In genomic region chr12:2343672-2344071, GRCh38 we compare ENCODE assay signal across 30 cellular contexts.
DNase-seq lines count a peak whose midpoint lies in the region; ATAC-seq and TF ChIP-seq lines count a peak whose summit lies in the region.
"Had no signal": no experiment of that assay in that cellular context is flagged by ENCODE, and none has a peak within 500 bp of the region (broad histone marks: within the 10 kb centered on the region; RNA-seq: fewer than 3 reads in every experiment).

No MANE protein-coding gene starts in this region.

- intact Hi-C loops in breast epithelium (cut with DNase I; ENCODE audit: low total_unique reads), result no loop called here

- H3K36me3 ChIP-seq in breast epithelium, result no peaks in the 10 kb centered on the region
- H3K36me3 ChIP-seq: MG63, prostate gland, upper lobe of left lung had no signal

- DNase-seq in NCI-H82 (lab: John Stamatoyannopoulos, UW) (peak; percentile 27), NCI-H82 treated with DMSO at 0.1 percent for 48 hours (lab: John Stamatoyannopoulos, UW; ENCODE audit: unreplicated experiment) (no peak), coronary artery (ENCODE audit: low spot score) (peak; percentile 12), neural crest cell (ENCODE audit: low read depth, low spot score) (no peak), breast epithelium (ENCODE audit: low spot score in 2 of 2) (no peak), NK-92 (lab: John Stamatoyannopoulos, UW; ENCODE audit: unreplicated experiment) (no peak)
- no peak for DNase-seq in activated CD4-positive, CD25-positive, alpha-beta regulatory T cell (lab: John Stamatoyannopoulos, UW)
- DNase-seq: activated CD4-positive, alpha-beta T cell treated with anti-CD3 and anti-CD28 coated beads for 36 hours; anterior cingulate cortex; CD4-positive, CD25-positive, alpha-beta regulatory T cell; DND-41; effector CD8-positive, alpha-beta T cell; glutamatergic neuron; MG63; NCI-H1105; NCI-H187; NCI-H524; nucleus accumbens; stimulated activated CD4-positive, alpha-beta T cell treated with anti-CD3 and anti-CD28 coated beads, Interleukin-15, amount 100 ng/mL, for 24 hours; stimulated activated CD4-positive, alpha-beta T cell treated with anti-CD3 and anti-CD28 coated beads, Interleukin-4, amount 100 ng/mL, for 4 hours had no signal

- no peak overlapping the region for H3K4me3 Mint-ChIP-seq in neural crest cell
- H3K4me3 Mint-ChIP-seq: activated CD4-positive, alpha-beta T cell treated with anti-CD3 and anti-CD28 coated beads for 36 hours; activated T-helper 17 cell treated with anti-CD3 and anti-CD28 coated beads, Interleukin-2, amount 50 U/mL, for 72 hours; CD4-positive, CD25-positive, alpha-beta regulatory T cell; T-helper 2 cell treated with Interferon-gamma antibody and Interleukin-4, amounts not matched to agents 5 μg/mL and 100 μg/mL, for 36 hours had no signal

- H3K27me3 Mint-ChIP-seq in neural crest cell (ENCODE audit: low read depth), result no peaks in the 10 kb centered on the region
- H3K27me3 Mint-ChIP-seq: activated CD4-positive, alpha-beta T cell treated with anti-CD3 and anti-CD28 coated beads for 36 hours had no signal

- H3K4me3 ChIP-seq in coronary artery (no peak overlapping the region), breast epithelium (no peak overlapping the region)
- H3K4me3 ChIP-seq: MG63, prostate gland, upper lobe of left lung had no signal

- peak overlapping the region; percentile 9 for H3K27ac Mint-ChIP-seq in neural crest cell (ENCODE audit: unreplicated experiment)
- H3K27ac Mint-ChIP-seq: activated CD4-positive, alpha-beta T cell treated with anti-CD3 and anti-CD28 coated beads for 36 hours; activated naive CD4-positive, alpha-beta T cell treated with anti-CD3 and anti-CD28 coated beads, Interleukin-2, amount 50 U/mL, for 72 hours; activated T-helper 17 cell treated with anti-CD3 and anti-CD28 coated beads, Interleukin-2, amount 50 U/mL, for 72 hours; CD4-positive, CD25-positive, alpha-beta regulatory T cell; T-helper 2 cell treated with Interferon-gamma antibody and Interleukin-4, amounts not matched to agents 5 μg/mL and 100 μg/mL, for 36 hours had no signal

- no peaks in the 10 kb centered on the region for H3K9me3 Mint-ChIP-seq in neural crest cell
- H3K9me3 Mint-ChIP-seq: activated naive CD4-positive, alpha-beta T cell treated with anti-CD3 and anti-CD28 coated beads, Interleukin-2, amount 50 U/mL, for 72 hours; activated T-helper 17 cell treated with anti-CD3 and anti-CD28 coated beads, Interleukin-2, amount 50 U/mL, for 72 hours; CD4-positive, CD25-positive, alpha-beta regulatory T cell; T-helper 2 cell treated with Interferon-gamma antibody and Interleukin-4, amounts not matched to agents 5 μg/mL and 100 μg/mL, for 36 hours had no signal

- H3K4me1 Mint-ChIP-seq in neural crest cell, result peaks cover 16% of the 10 kb centered on the region
- H3K4me1 Mint-ChIP-seq: activated CD4-positive, alpha-beta T cell treated with anti-CD3 and anti-CD28 coated beads for 36 hours; activated T-helper 17 cell treated with anti-CD3 and anti-CD28 coated beads, Interleukin-2, amount 50 U/mL, for 72 hours; CD4-positive, CD25-positive, alpha-beta regulatory T cell had no signal

- no peaks in the 10 kb centered on the region for H3K36me3 Mint-ChIP-seq in neural crest cell (ENCODE audit: low read depth)
- H3K36me3 Mint-ChIP-seq: activated naive CD4-positive, alpha-beta T cell treated with anti-CD3 and anti-CD28 coated beads, Interleukin-2, amount 50 U/mL, for 72 hours; CD4-positive, CD25-positive, alpha-beta regulatory T cell had no signal

- H3K27ac ChIP-seq in coronary artery, result peak overlapping the region in 1 of 2 donors; percentile 92
- H3K27ac ChIP-seq in breast epithelium, result no peak overlapping the region
- H3K27ac ChIP-seq: 22Rv1, epithelial cell of prostate, KMS-11, upper lobe of left lung had no signal

- no peak for TF ChIP-seq CTCF in coronary artery (IDR thresholded peaks at IDR 0.05)
- TF ChIP-seq CTCF in neural crest cell (conservative IDR thresholded peaks at IDR 0.05), result no peak
- no peak for TF ChIP-seq CTCF in breast epithelium (IDR thresholded peaks at IDR 0.05)

- H3K4me1 ChIP-seq in breast epithelium, result no peaks in the 10 kb centered on the region
- H3K4me1 ChIP-seq: prostate gland had no signal

- no peak for ATAC-seq in GM19351 (IDR thresholded peaks at IDR 0.05; ENCODE audit: unreplicated experiment)
- ATAC-seq: activated CD4-positive, alpha-beta T cell treated with anti-CD3 and anti-CD28 coated beads for 36 hours; activated naive CD4-positive, alpha-beta T cell treated with anti-CD3 and anti-CD28 coated beads, Interleukin-2, amount 50 U/mL, for 72 hours; activated T-helper 17 cell treated with anti-CD3 and anti-CD28 coated beads, Interleukin-2, amount 50 U/mL, for 72 hours; left lobe of liver had no signal

- no peaks in the 10 kb centered on the region for H3K9me3 ChIP-seq in breast epithelium
- H3K9me3 ChIP-seq: MG63, prostate gland, upper lobe of left lung had no signal

- no peak for TF ChIP-seq POLR2A in breast epithelium (IDR thresholded peaks at IDR 0.05)

- no peaks in the 10 kb centered on the region for H3K27me3 ChIP-seq in breast epithelium
- H3K27me3 ChIP-seq: MG63, upper lobe of left lung had no signal

Comparison
In these comparisons a context has a peak if more than half of its experiments do, and no peak if none do; other contexts are left out.
1. DNase-seq: peak in NCI-H82 (single experiment) and coronary artery (single experiment); none in NCI-H82 treated with DMSO at 0.1 percent for 48 hours (single experiment), neural crest cell (single experiment), breast epithelium (0 of 2), activated CD4-positive, CD25-positive, alpha-beta regulatory T cell (0 of 4) and NK-92 (single experiment).